1 cellular context compared by ENCODE assay signal in the genomic region with DNA sequence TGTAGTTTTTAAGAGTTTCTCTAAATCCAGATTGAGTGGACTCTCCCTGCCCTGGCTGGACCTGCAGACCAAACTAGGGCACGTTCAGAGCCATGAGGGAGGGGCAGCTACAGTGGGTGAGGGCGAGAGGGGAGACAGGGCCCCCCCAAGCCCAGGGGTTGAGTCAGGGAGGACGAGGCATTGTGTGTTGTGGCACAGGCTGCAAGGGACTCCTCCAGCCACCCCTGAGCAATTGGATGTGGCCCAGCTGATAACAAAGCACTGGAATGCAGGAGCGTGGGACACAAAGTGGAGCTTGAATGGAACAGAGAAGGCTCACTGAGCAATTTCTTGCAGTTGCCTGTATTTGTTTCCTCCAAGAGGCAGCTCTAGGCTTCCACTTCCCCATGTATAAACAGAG.
TF ChIP-seq lines count a peak whose summit lies in the region.

No MANE protein-coding gene starts in this region.

TF ChIP-seq in GM23338, 12 proteins besides CTCF, POLR2A, EP300 and RAD21 (continued from another document):
- TF ChIP-seq ZNF462 (CRISPR knock-in tag; IDR thresholded peaks at IDR 0.05) (no peak), NANOG (IDR thresholded peaks at IDR 0.05; ENCODE audit: borderline replicate concordance) (no peak), ZNF331 (CRISPR knock-in tag; IDR thresholded peaks at IDR 0.05; ENCODE audit: low read depth) (no peak)
